In genomic region chr6:8789878-8790277, GRCh38 we compare ENCODE assay signal across 27 cellular contexts.
"Had no signal": no experiment of that assay in that cellular context is flagged by ENCODE, and none has a peak within 500 bp of the region (broad histone marks: within the 10 kb centered on the region; RNA-seq: fewer than 3 reads in every experiment).

No MANE protein-coding gene starts in this region.

- H3K4me1 ChIP-seq: colonic mucosa, gastrocnemius medialis, heart right ventricle, left lung, lower lobe of right lung had no signal

- H3K36me3 Mint-ChIP-seq: naive thymus-derived CD4-positive, alpha-beta T cell had no signal

- H3K36me3 ChIP-seq: colonic mucosa, esophagus squamous epithelium, gastrocnemius medialis, heart right ventricle, left lung, lower lobe of right lung had no signal

- H3K27ac Mint-ChIP-seq: dendritic cell treated with granulocyte-macrophage colony-stimulating factor and Interleukin-4, amounts not matched to agents 40 ng/mL and 50 ng/mL, for 4 days; effector memory CD8-positive, alpha-beta T cell; endodermal cell; naive thymus-derived CD4-positive, alpha-beta T cell had no signal

- H3K4me1 Mint-ChIP-seq: naive thymus-derived CD4-positive, alpha-beta T cell had no signal

- H3K27me3 ChIP-seq: colonic mucosa, esophagus squamous epithelium, gastrocnemius medialis, heart right ventricle, left lung had no signal

- H3K4me3 Mint-ChIP-seq: dendritic cell treated with granulocyte-macrophage colony-stimulating factor and Interleukin-4, amounts not matched to agents 40 ng/mL and 50 ng/mL, for 4 days; effector memory CD8-positive, alpha-beta T cell; endodermal cell; naive thymus-derived CD4-positive, alpha-beta T cell had no signal

- H3K27me3 Mint-ChIP-seq: dendritic cell treated with granulocyte-macrophage colony-stimulating factor and Interleukin-4, amounts not matched to agents 40 ng/mL and 50 ng/mL, for 4 days; effector memory CD8-positive, alpha-beta T cell; naive thymus-derived CD4-positive, alpha-beta T cell had no signal

- H3K9me3 ChIP-seq: colonic mucosa, esophagus squamous epithelium, gastrocnemius medialis, heart right ventricle, left lung, lower lobe of right lung had no signal

- H3K27ac ChIP-seq: colonic mucosa, epithelial cell of prostate, esophagus squamous epithelium, gastrocnemius medialis, heart right ventricle, left lung, lower lobe of right lung had no signal

- ATAC-seq: effector memory CD8-positive, alpha-beta T cell; esophagus mucosa; gastrocnemius medialis; heart right ventricle; left cardiac atrium; left lung; left ventricle myocardium superior; lower lobe of right lung; naive thymus-derived CD4-positive, alpha-beta T cell had no signal

- FAIRE-seq: endometrium, islet of Langerhans, keratinocyte had no signal

- H3K4me3 ChIP-seq: colonic mucosa, esophagus squamous epithelium, gastrocnemius medialis, heart right ventricle, left lung, lower lobe of right lung had no signal

- H3K9me3 Mint-ChIP-seq: dendritic cell treated with granulocyte-macrophage colony-stimulating factor and Interleukin-4, amounts not matched to agents 40 ng/mL and 50 ng/mL, for 4 days; endodermal cell had no signal

- DNase-seq: colonic mucosa; cortex of kidney; effector CD8-positive, alpha-beta T cell; effector memory CD8-positive, alpha-beta T cell; endodermal cell; erythroblast; esophagus squamous epithelium; foreskin fibroblast; foreskin melanocyte; gastrocnemius medialis; glutamatergic neuron; head of caudate nucleus; heart right ventricle; hippocampal formation; left cardiac atrium; left lung; left ventricle myocardium superior; lower lobe of right lung; mesenchymal stem cell; midbrain; naive thymus-derived CD4-positive, alpha-beta T cell had no signal
